15 cellular contexts compared by ENCODE assay signal in genomic region chr2:54624611-54625071, GRCh38.
DNase-seq lines count a peak whose midpoint lies in the region; ATAC-seq and TF ChIP-seq lines count a peak whose summit lies in the region.
"Had no signal": no experiment of that assay in that cellular context is flagged by ENCODE, and none has a peak within 500 bp of the region (broad histone marks: within the 10 kb centered on the region; RNA-seq: fewer than 3 reads in every experiment).

No MANE protein-coding gene starts in this region.

- no peak overlapping the region for H2AFZ ChIP-seq in Karpas-422 (ENCODE audit: low read length)

- BruUV-seq in Calu3 (replicated peaks; lab: Mats Ljungman, UMichigan) = no TSS peak

- H3K9me2 ChIP-seq in Karpas-422 (replicated peaks; ENCODE audit: insufficient read depth, low read length) = no peaks in the 10 kb centered on the region

- no peak for TF ChIP-seq POLR2A in adrenal gland (IDR thresholded peaks at IDR 0.05)

- no peak overlapping the region for H3K4me3 Mint-ChIP-seq in Calu3 (ENCODE audit: low read depth, unreplicated experiment)

- H3K27me3 Mint-ChIP-seq in Calu3 (ENCODE audit: unreplicated experiment) = no peaks in the 10 kb centered on the region

- CTCF ChIA-PET in Calu3 (lab: Charles Lee) = interaction anchor here (2.0 kb wide), 1 partner anchor 14 kb away, joined by 5 read pairs; no protein-coding TSS in a partner anchor

- ATAC-seq in left cardiac atrium (peak in 1 of 2 donors; percentile 54), HG03135 (IDR thresholded peaks at IDR 0.05; ENCODE audit: unreplicated experiment) (no peak), HG03342 (IDR thresholded peaks at IDR 0.05; ENCODE audit: unreplicated experiment) (no peak)
- ATAC-seq: left colon had no signal

- TF ChIP-seq CTCF in Calu3 (IDR thresholded peaks at IDR 0.05; ENCODE audit: unreplicated experiment) (no peak), adrenal gland (IDR thresholded peaks at IDR 0.05) (no peak)

- H3K4me2 ChIP-seq in Karpas-422 (ENCODE audit: low read depth, low read length, poor library complexity, severe bottlenecking) = no peak overlapping the region

- no peaks in the 10 kb centered on the region for H4K20me1 ChIP-seq in Karpas-422 (ENCODE audit: insufficient read depth, low read depth, low read length)

- H3K4me1 ChIP-seq in adrenal gland (replicated peaks in 1 of 2) (peaks cover 5 to 49% of the 10 kb centered on the region in 2 donors), rectal smooth muscle tissue (ENCODE audit: control insufficient read depth, insufficient read depth, low read length) (no peaks in the 10 kb centered on the region), Karpas-422 (ENCODE audit: low read length) (no peaks in the 10 kb centered on the region)

- H3K9ac ChIP-seq in rectal smooth muscle tissue (ENCODE audit: low read length) (no peak overlapping the region), Karpas-422 (ENCODE audit: low read length) (no peak overlapping the region)

- peaks cover 0 to 87% of the 10 kb centered on the region in 2 donors for H3K36me3 ChIP-seq in adrenal gland (replicated peaks in 1 of 2)
- peaks cover 44% of the 10 kb centered on the region for H3K36me3 ChIP-seq in rectal smooth muscle tissue (ENCODE audit: control insufficient read depth, insufficient read depth, low read length)
- no peaks in the 10 kb centered on the region for H3K36me3 ChIP-seq in Karpas-422 (ENCODE audit: insufficient read depth, low read length)

- intact Hi-C loops in Calu3 (cut with micrococcal nuclease; ENCODE audit: unreplicated experiment) (no loop called here), adrenal gland (cut with DNase I) (no loop called here), left cardiac atrium (cut with DNase I) (no loop called here)

- H3K27me3 ChIP-seq in adrenal gland (no peaks in the 10 kb centered on the region), rectal smooth muscle tissue (ENCODE audit: control insufficient read depth, insufficient read depth, low read length) (no peaks in the 10 kb centered on the region), Karpas-422 (ENCODE audit: low read length) (no peaks in the 10 kb centered on the region)

- H3K27ac ChIP-seq in adrenal gland (peak overlapping the region in 4 of 5 donors; percentile 3 to 92 (median 62)), rectal smooth muscle tissue (ENCODE audit: low read depth, low read length) (peak overlapping the region; percentile 1), Karpas-422 (ENCODE audit: low read length) (no peak overlapping the region)

- DNase-seq in Calu3 (no peak), adrenal gland (no peak), left cardiac atrium (peak; percentile 32), Karpas-422 (no peak)
- DNase-seq in stimulated activated CD4-positive, alpha-beta T cell treated with anti-CD3 and anti-CD28 coated beads, Interleukin-4, amount 100 ng/mL, for 24 hours = no peak
- DNase-seq: AML-193; effector CD8-positive, alpha-beta T cell; head of caudate nucleus; left colon; NCI-H187 treated with DMSO at 0.1 percent for 48 hours; SIG-M5; stimulated activated CD8-positive, alpha-beta memory T cell treated with anti-CD3 and anti-CD28 coated beads, Interleukin-4, amount 100 ng/mL, for 48 hours had no signal

- H3K9me3 Mint-ChIP-seq in Calu3 (ENCODE audit: low read depth, unreplicated experiment) = no peaks in the 10 kb centered on the region

- peak overlapping the region; percentile 26 for H3K27ac Mint-ChIP-seq in Calu3 (ENCODE audit: unreplicated experiment)

- H3K4me3 ChIP-seq in adrenal gland (no peak overlapping the region), rectal smooth muscle tissue (ENCODE audit: low read length) (no peak overlapping the region), Karpas-422 (ENCODE audit: low read length) (no peak overlapping the region)

- peaks cover 40% of the 10 kb centered on the region for H3K4me1 Mint-ChIP-seq in Calu3 (ENCODE audit: low read depth, unreplicated experiment)

- peaks cover 100% of the 10 kb centered on the region for H3K36me3 Mint-ChIP-seq in Calu3 (ENCODE audit: insufficient read depth, unreplicated experiment)

- H3K9me3 ChIP-seq in adrenal gland (replicated peaks in 1 of 3) (no peaks in the 10 kb centered on the region), Karpas-422 (ENCODE audit: low read length) (no peaks in the 10 kb centered on the region)

- H3K79me2 ChIP-seq in Karpas-422 (ENCODE audit: low read length) = no peaks in the 10 kb centered on the region

- WGBS in adrenal gland, 4 donors = 54 to 58% (median 56%) methylated on average over 11 of the region's 11 CpGs
